1 cellular context compared by ENCODE assay signal in the genomic region with DNA sequence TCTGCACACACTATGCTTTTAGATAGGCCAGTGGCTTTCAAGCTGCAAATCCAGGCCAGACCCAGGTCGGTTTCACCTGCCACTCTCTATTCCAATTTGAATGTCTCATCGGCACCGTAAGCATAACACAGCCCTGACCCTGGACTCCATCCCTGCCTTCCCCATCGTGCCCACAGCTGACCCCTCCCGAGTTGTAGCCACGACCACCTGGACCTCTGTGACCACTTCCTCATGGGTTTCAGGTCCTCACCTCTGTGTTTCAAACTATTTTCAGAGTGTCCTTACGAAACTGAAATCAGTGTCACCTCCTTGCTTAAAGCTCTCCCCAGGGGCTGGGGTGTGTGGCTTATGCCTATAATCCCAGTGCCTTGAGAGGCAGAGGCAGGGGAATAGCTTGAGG.
TF ChIP-seq lines count a peak whose summit lies in the region.

No MANE protein-coding gene starts in this region.

TF ChIP-seq in HEK293T, 16 proteins besides CTCF, POLR2A, EP300 and RAD21 (continued from another document):
- TF ChIP-seq PKNOX1 (IDR thresholded peaks at IDR 0.05) (no peak), FOXM1 (IDR thresholded peaks at IDR 0.05; ENCODE audit: borderline replicate concordance) (no peak), TARDBP (IDR thresholded peaks at IDR 0.05) (no peak), L3MBTL2 (conservative IDR thresholded peaks at IDR 0.05) (no peak), HDGF (IDR thresholded peaks at IDR 0.05; ENCODE audit: borderline replicate concordance) (no peak), LEF1 (IDR thresholded peaks at IDR 0.05; ENCODE audit: borderline replicate concordance) (no peak), NFRKB (IDR thresholded peaks at IDR 0.05) (no peak), ZNF384 (IDR thresholded peaks at IDR 0.05) (no peak), BHLHE40 (IDR thresholded peaks at IDR 0.05; ENCODE audit: borderline replicate concordance) (no peak)
